1 cellular context compared by ENCODE assay signal in the genomic region with DNA sequence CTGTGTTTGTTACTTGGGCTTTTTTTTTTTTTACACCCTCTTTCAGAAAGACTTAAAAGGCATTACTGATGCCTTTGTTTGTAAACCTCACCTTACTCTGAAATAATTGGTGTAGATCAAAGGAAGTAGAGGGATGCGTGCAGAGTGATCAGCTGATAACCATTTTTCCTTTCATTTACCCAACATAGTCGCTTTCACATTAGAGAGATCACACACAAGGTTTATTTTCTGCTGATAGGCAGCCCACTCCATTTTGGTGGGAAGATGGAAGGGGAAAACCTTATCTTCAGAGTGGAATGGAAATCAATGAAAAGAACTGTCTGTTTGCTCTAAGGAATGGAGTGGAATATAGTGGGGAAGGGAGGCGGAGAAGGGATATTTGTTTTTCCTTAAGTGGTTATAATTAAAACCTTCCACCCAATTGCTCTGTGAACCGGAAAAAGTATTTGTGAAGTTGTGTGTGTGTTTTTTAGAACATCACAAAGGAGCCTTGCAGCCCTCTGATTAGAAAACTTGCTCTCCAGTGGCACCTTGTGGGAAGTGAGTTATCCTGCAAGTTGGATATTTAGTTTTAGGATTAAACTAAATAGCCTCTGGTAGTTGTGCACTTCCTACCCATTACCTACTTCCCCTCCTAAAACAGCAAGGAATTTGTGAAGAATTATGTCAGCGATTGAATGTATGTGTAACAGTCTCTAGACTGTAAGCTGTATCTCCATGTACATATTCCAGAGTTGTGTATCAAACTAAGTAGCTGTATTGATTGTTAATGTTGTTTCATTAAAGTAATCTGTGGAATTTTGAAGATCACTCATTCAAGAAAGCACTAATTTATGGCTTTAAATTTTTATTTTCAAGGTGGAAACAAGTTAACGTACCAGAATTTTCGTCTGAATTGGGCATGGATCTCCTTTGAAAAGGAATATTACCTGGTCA.
A peak's percentile ranks its signal among the peaks of the same experiment; 100 is the strongest.
TF ChIP-seq lines count a peak whose summit lies in the region.

No MANE protein-coding gene starts in this region.

TF ChIP-seq in HEK293, 187 proteins besides CTCF, POLR2A, EP300 and RAD21 (continued from another document):
- TF ChIP-seq, protein P1, sequence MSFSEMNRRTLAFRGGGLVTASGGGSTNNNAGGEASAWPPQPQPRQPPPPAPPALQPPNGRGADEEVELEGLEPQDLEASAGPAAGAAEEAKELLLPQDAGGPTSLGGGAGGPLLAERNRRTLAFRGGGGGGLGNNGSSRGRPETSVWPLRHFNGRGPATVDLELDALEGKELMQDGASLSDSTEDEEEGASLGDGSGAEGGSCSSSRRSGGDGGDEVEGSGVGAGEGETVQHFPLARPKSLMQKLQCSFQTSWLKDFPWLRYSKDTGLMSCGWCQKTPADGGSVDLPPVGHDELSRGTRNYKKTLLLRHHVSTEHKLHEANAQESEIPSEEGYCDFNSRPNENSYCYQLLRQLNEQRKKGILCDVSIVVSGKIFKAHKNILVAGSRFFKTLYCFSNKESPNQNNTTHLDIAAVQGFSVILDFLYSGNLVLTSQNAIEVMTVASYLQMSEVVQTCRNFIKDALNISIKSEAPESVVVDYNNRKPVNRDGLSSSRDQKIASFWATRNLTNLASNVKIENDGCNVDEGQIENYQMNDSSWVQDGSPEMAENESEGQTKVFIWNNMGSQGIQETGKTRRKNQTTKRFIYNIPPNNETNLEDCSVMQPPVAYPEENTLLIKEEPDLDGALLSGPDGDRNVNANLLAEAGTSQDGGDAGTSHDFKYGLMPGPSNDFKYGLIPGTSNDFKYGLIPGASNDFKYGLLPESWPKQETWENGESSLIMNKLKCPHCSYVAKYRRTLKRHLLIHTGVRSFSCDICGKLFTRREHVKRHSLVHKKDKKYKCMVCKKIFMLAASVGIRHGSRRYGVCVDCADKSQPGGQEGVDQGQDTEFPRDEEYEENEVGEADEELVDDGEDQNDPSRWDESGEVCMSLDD (tag by site-specific recombination; IDR thresholded peaks at IDR 0.05) = no peak
- no peak for TF ChIP-seq REPIN1 (tag by site-specific recombination; IDR thresholded peaks at IDR 0.05; ENCODE audit: low read depth)
- TF ChIP-seq, protein P2, sequence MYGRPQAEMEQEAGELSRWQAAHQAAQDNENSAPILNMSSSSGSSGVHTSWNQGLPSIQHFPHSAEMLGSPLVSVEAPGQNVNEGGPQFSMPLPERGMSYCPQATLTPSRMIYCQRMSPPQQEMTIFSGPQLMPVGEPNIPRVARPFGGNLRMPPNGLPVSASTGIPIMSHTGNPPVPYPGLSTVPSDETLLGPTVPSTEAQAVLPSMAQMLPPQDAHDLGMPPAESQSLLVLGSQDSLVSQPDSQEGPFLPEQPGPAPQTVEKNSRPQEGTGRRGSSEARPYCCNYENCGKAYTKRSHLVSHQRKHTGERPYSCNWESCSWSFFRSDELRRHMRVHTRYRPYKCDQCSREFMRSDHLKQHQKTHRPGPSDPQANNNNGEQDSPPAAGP (tag by site-specific recombination; IDR thresholded peaks at IDR 0.05) = no peak
- TF ChIP-seq ZNF777 (tag by site-specific recombination; IDR thresholded peaks at IDR 0.05; ENCODE audit: borderline replicate concordance) = no peak
- TF ChIP-seq ZBTB20 (tag by site-specific recombination; IDR thresholded peaks at IDR 0.05) = no peak
- TF ChIP-seq ZNF239 (tag by site-specific recombination; IDR thresholded peaks at IDR 0.05) = no peak
- no peak for TF ChIP-seq ZNF10 (tag by site-specific recombination; IDR thresholded peaks at IDR 0.05)
- TF ChIP-seq, protein P3, sequence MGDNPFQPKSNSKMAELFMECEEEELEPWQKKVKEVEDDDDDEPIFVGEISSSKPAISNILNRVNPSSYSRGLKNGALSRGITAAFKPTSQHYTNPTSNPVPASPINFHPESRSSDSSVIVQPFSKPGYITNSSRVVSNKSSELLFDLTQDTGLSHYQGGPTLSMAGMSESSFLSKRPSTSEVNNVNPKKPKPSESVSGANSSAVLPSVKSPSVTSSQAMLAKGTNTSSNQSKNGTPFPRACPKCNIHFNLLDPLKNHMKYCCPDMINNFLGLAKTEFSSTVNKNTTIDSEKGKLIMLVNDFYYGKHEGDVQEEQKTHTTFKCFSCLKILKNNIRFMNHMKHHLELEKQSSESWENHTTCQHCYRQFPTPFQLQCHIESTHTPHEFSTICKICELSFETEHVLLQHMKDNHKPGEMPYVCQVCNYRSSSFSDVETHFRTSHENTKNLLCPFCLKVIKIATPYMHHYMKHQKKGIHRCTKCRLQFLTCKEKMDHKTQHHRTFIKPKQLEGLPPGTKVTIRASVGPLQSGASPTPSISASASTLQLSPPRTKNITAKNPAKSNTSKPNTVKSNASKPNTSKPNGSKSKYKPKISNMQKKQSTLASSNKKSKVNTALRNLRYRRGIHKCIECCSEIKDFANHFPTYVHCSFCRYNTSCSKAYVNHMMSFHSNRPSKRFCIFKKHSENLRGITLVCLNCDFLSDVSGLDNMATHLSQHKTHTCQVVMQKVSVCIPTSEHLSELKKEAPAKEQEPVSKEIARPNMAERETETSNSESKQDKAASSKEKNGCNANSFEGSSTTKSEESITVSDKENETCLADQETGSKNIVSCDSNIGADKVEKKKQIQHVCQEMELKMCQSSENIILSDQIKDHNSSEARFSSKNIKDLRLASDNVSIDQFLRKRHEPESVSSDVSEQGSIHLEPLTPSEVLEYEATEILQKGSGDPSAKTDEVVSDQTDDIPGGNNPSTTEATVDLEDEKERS (tag by site-specific recombination; IDR thresholded peaks at IDR 0.05) = no peak
- TF ChIP-seq RBAK (tag by site-specific recombination; IDR thresholded peaks at IDR 0.05) = no peak
- TF ChIP-seq, protein P4, sequence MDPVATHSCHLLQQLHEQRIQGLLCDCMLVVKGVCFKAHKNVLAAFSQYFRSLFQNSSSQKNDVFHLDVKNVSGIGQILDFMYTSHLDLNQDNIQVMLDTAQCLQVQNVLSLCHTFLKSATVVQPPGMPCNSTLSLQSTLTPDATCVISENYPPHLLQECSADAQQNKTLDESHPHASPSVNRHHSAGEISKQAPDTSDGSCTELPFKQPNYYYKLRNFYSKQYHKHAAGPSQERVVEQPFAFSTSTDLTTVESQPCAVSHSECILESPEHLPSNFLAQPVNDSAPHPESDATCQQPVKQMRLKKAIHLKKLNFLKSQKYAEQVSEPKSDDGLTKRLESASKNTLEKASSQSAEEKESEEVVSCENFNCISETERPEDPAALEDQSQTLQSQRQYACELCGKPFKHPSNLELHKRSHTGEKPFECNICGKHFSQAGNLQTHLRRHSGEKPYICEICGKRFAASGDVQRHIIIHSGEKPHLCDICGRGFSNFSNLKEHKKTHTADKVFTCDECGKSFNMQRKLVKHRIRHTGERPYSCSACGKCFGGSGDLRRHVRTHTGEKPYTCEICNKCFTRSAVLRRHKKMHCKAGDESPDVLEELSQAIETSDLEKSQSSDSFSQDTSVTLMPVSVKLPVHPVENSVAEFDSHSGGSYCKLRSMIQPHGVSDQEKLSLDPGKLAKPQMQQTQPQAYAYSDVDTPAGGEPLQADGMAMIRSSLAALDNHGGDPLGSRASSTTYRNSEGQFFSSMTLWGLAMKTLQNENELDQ (tag by site-specific recombination; IDR thresholded peaks at IDR 0.05; ENCODE audit: low read depth) = no peak
- no peak for TF ChIP-seq ZNF555 (tag by site-specific recombination; conservative IDR thresholded peaks at IDR 0.05)
- no peak for TF ChIP-seq ZNF843 (tag by site-specific recombination; IDR thresholded peaks at IDR 0.05)
- no peak for TF ChIP-seq ZNF76 (tag by site-specific recombination; IDR thresholded peaks at IDR 0.05; ENCODE audit: borderline replicate concordance, low read depth)
- TF ChIP-seq EGR2 (tag by site-specific recombination; IDR thresholded peaks at IDR 0.05; ENCODE audit: low read depth) = peak; percentile 36; the same call in 1 of the 2 replicates
- TF ChIP-seq ZNF654 (tag by site-specific recombination; IDR thresholded peaks at IDR 0.05; ENCODE audit: low read depth) = peak; percentile 71
- 0 out of 2 replicates have a peak, but pooled peaks have one; percentile 30 for TF ChIP-seq ZNF561 (tag by site-specific recombination; IDR thresholded peaks at IDR 0.05; ENCODE audit: borderline replicate concordance)
- TF ChIP-seq, protein P5, sequence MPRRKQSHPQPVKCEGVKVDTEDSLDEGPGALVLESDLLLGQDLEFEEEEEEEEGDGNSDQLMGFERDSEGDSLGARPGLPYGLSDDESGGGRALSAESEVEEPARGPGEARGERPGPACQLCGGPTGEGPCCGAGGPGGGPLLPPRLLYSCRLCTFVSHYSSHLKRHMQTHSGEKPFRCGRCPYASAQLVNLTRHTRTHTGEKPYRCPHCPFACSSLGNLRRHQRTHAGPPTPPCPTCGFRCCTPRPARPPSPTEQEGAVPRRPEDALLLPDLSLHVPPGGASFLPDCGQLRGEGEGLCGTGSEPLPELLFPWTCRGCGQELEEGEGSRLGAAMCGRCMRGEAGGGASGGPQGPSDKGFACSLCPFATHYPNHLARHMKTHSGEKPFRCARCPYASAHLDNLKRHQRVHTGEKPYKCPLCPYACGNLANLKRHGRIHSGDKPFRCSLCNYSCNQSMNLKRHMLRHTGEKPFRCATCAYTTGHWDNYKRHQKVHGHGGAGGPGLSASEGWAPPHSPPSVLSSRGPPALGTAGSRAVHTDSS (tag by site-specific recombination; IDR thresholded peaks at IDR 0.05) = no peak
- no peak for TF ChIP-seq ZNF558 (tag by site-specific recombination; IDR thresholded peaks at IDR 0.05)
- no peak for TF ChIP-seq MYNN (tag by site-specific recombination; IDR thresholded peaks at IDR 0.05; ENCODE audit: borderline replicate concordance)
- TF ChIP-seq SP3 (tag by site-specific recombination; IDR thresholded peaks at IDR 0.05) = no peak
- peak; percentile 61; the same call in 1 of the 2 replicates for TF ChIP-seq WT1 (tag by site-specific recombination; IDR thresholded peaks at IDR 0.05)
- TF ChIP-seq FEZF1 (tag by site-specific recombination; IDR thresholded peaks at IDR 0.05) = peak; percentile 47
- TF ChIP-seq ZNF624 (tag by site-specific recombination; IDR thresholded peaks at IDR 0.05) = no peak
- TF ChIP-seq, protein P6, sequence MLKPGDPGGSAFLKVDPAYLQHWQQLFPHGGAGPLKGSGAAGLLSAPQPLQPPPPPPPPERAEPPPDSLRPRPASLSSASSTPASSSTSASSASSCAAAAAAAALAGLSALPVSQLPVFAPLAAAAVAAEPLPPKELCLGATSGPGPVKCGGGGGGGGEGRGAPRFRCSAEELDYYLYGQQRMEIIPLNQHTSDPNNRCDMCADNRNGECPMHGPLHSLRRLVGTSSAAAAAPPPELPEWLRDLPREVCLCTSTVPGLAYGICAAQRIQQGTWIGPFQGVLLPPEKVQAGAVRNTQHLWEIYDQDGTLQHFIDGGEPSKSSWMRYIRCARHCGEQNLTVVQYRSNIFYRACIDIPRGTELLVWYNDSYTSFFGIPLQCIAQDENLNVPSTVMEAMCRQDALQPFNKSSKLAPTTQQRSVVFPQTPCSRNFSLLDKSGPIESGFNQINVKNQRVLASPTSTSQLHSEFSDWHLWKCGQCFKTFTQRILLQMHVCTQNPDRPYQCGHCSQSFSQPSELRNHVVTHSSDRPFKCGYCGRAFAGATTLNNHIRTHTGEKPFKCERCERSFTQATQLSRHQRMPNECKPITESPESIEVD (tag by site-specific recombination; IDR thresholded peaks at IDR 0.05) = peak; percentile 57
- no peak for TF ChIP-seq ZNF610 (tag by site-specific recombination; IDR thresholded peaks at IDR 0.05; ENCODE audit: borderline replicate concordance)
- no peak for TF ChIP-seq ZNF664 (tag by site-specific recombination; IDR thresholded peaks at IDR 0.05)
- TF ChIP-seq ZNF138 (tag by site-specific recombination; IDR thresholded peaks at IDR 0.05; ENCODE audit: borderline replicate concordance) = no peak
- TF ChIP-seq ZNF416 (tag by site-specific recombination; IDR thresholded peaks at IDR 0.05) = no peak
- no peak; the same call in 1 of the 2 replicates for TF ChIP-seq ZSCAN30 (tag by site-specific recombination; IDR thresholded peaks at IDR 0.05)
- no peak for TF ChIP-seq GLIS1 (tag by site-specific recombination; IDR thresholded peaks at IDR 0.05)
- TF ChIP-seq, protein P7, sequence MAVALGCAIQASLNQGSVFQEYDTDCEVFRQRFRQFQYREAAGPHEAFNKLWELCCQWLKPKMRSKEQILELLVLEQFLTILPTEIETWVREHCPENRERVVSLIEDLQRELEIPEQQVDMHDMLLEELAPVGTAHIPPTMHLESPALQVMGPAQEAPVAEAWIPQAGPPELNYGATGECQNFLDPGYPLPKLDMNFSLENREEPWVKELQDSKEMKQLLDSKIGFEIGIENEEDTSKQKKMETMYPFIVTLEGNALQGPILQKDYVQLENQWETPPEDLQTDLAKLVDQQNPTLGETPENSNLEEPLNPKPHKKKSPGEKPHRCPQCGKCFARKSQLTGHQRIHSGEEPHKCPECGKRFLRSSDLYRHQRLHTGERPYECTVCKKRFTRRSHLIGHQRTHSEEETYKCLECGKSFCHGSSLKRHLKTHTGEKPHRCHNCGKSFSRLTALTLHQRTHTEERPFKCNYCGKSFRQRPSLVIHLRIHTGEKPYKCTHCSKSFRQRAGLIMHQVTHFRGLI (tag by site-specific recombination; IDR thresholded peaks at IDR 0.05) = no peak
- TF ChIP-seq, protein P8, sequence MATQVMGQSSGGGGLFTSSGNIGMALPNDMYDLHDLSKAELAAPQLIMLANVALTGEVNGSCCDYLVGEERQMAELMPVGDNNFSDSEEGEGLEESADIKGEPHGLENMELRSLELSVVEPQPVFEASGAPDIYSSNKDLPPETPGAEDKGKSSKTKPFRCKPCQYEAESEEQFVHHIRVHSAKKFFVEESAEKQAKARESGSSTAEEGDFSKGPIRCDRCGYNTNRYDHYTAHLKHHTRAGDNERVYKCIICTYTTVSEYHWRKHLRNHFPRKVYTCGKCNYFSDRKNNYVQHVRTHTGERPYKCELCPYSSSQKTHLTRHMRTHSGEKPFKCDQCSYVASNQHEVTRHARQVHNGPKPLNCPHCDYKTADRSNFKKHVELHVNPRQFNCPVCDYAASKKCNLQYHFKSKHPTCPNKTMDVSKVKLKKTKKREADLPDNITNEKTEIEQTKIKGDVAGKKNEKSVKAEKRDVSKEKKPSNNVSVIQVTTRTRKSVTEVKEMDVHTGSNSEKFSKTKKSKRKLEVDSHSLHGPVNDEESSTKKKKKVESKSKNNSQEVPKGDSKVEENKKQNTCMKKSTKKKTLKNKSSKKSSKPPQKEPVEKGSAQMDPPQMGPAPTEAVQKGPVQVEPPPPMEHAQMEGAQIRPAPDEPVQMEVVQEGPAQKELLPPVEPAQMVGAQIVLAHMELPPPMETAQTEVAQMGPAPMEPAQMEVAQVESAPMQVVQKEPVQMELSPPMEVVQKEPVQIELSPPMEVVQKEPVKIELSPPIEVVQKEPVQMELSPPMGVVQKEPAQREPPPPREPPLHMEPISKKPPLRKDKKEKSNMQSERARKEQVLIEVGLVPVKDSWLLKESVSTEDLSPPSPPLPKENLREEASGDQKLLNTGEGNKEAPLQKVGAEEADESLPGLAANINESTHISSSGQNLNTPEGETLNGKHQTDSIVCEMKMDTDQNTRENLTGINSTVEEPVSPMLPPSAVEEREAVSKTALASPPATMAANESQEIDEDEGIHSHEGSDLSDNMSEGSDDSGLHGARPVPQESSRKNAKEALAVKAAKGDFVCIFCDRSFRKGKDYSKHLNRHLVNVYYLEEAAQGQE (tag by site-specific recombination; IDR thresholded peaks at IDR 0.05) = no peak
- TF ChIP-seq SP7 (tag by site-specific recombination; IDR thresholded peaks at IDR 0.05) = peak; percentile 62
- peak; percentile 32 for TF ChIP-seq ZFHX2 (tag by site-specific recombination; conservative IDR thresholded peaks at IDR 0.05)
